Comparison of ENCODE assay signal across 1 cellular context in genomic region chr1:47437518-47438320, GRCh38.
TF ChIP-seq lines count a peak whose summit lies in the region.

Gene FOXD2 (plus strand): TSS chr1:47438044. CDS start chr1:47438136, 92 bp downstream.

TF ChIP-seq in K562, 482 proteins besides CTCF, POLR2A, EP300 and RAD21 (continued from another document and continues in another):
- TF ChIP-seq FOXP4 (CRISPR knock-in tag; IDR thresholded peaks at IDR 0.05; ENCODE audit: borderline replicate concordance), result 0 out of 2 replicates have a peak, but pooled peaks have one; percentile 63
- TF ChIP-seq UBTF (IDR thresholded peaks at IDR 0.05; ENCODE audit: borderline replicate concordance in 1 of 2, low read depth in 2 of 2, low read length in 2 of 2), result 0 out of 4 replicates have a peak, but pooled peaks of 1 of the 2 experiments have one; percentile 85
- TF ChIP-seq ZKSCAN3 (CRISPR knock-in tag; IDR thresholded peaks at IDR 0.05), result no peak
- TF ChIP-seq U2AF2 (optimal IDR thresholded peaks at IDR 0.05; ENCODE audit: low read depth, low read length), result no peak
- TF ChIP-seq RBFOX2 (IDR thresholded peaks at IDR 0.05; ENCODE audit: low read depth, low read length), result peak; percentile 83
- no peak for TF ChIP-seq GTF2F1 (IDR thresholded peaks at IDR 0.05; ENCODE audit: low read depth, low read length)
- TF ChIP-seq ZNF717 (CRISPR knock-in tag; IDR thresholded peaks at IDR 0.05), result no peak
- TF ChIP-seq SAP30 (IDR thresholded peaks at IDR 0.05; ENCODE audit: borderline replicate concordance, insufficient read depth, low read depth, low read length, poor library complexity, severe bottlenecking), result peak; percentile 79
- no peak for TF ChIP-seq HOMEZ (CRISPR knock-in tag; IDR thresholded peaks at IDR 0.05)
- TF ChIP-seq PHF8 (IDR thresholded peaks at IDR 0.05; ENCODE audit: borderline replicate concordance, low read length), result peak; percentile 72; the same call in 1 of the 2 replicates
- TF ChIP-seq TAF7 (tag; IDR thresholded peaks at IDR 0.05), result no peak
- no peak for TF ChIP-seq MTA2 (IDR thresholded peaks at IDR 0.05; ENCODE audit: low read depth)
- TF ChIP-seq PCBP2 (IDR thresholded peaks at IDR 0.05; ENCODE audit: low read depth, low read length, poor library complexity, severe bottlenecking), result no peak
- peak; percentile 64 for TF ChIP-seq TAF1 (IDR thresholded peaks at IDR 0.05; ENCODE audit: control insufficient read depth, extremely low read depth, insufficient read depth, low read length, severe bottlenecking)
- TF ChIP-seq ZNF699 (CRISPR knock-in tag; IDR thresholded peaks at IDR 0.05; ENCODE audit: insufficient replicate concordance), result no peak
- no peak for TF ChIP-seq ZNF444 (CRISPR knock-in tag; IDR thresholded peaks at IDR 0.05)
- 0 out of 2 replicates have a peak, but pooled peaks have one; percentile 48 for TF ChIP-seq TGIF2 (CRISPR knock-in tag; IDR thresholded peaks at IDR 0.05)
- no peak for TF ChIP-seq CCAR2 (IDR thresholded peaks at IDR 0.05; ENCODE audit: low read depth, low read length)
- no peak for TF ChIP-seq CHD2 (IDR thresholded peaks at IDR 0.05; ENCODE audit: low read depth, low read length)
- peak; percentile 75 to 95 for TF ChIP-seq E2F6 (IDR thresholded peaks at IDR 0.05; ENCODE audit: borderline replicate concordance in 1 of 2, extremely low read depth in 1 of 2, insufficient read depth in 1 of 2, insufficient read length in 1 of 2, low read depth in 1 of 2, low read length in 1 of 2, poor library complexity in 1 of 2, severe bottlenecking in 1 of 2)
- peak; percentile 64; the same call in 1 of the 2 replicates for TF ChIP-seq ZBTB40 (IDR thresholded peaks at IDR 0.05)
- no peak for TF ChIP-seq ZBTB40 (CRISPR knock-in tag; IDR thresholded peaks at IDR 0.05)
- TF ChIP-seq SREBF2 (CRISPR knock-in tag; IDR thresholded peaks at IDR 0.05), result no peak
- TF ChIP-seq ATF1 (CRISPR knock-in tag; IDR thresholded peaks at IDR 0.05), result no peak
- peak; percentile 55; the same call in 1 of the 2 replicates for TF ChIP-seq ATF1 (tag; IDR thresholded peaks at IDR 0.05)
- peak; percentile 40 to 50; a peak in 3 of 4 replicates for TF ChIP-seq NRF1 (conservative IDR thresholded peaks at IDR 0.05 in 1 of 2, IDR thresholded peaks at IDR 0.05 in 1 of 2)
- TF ChIP-seq ZNF134 (CRISPR knock-in tag; conservative IDR thresholded peaks at IDR 0.05), result no peak
- peak; percentile 37 for TF ChIP-seq FIP1L1 (IDR thresholded peaks at IDR 0.05; ENCODE audit: low read depth, low read length, poor library complexity, severe bottlenecking)
- peak; percentile 29 for TF ChIP-seq CREM (IDR thresholded peaks at IDR 0.05; ENCODE audit: low read depth)
- no peak for TF ChIP-seq ZNF175 (CRISPR knock-in tag; IDR thresholded peaks at IDR 0.05; ENCODE audit: low read depth)
- peak in 1 of 2 experiments; percentile 75; a peak in 3 of 4 replicates for TF ChIP-seq MNT (conservative IDR thresholded peaks at IDR 0.05)
- no peak for TF ChIP-seq HMBOX1 (IDR thresholded peaks at IDR 0.05)
- 0 out of 2 replicates have a peak, but pooled peaks have one; percentile 20 for TF ChIP-seq RBM34 (IDR thresholded peaks at IDR 0.05; ENCODE audit: borderline replicate concordance, insufficient read depth, low read length)
- TF ChIP-seq GMEB1 (CRISPR knock-in tag; IDR thresholded peaks at IDR 0.05), result 0 out of 2 replicates have a peak, but pooled peaks have one; percentile 44
- TF ChIP-seq MYBL2 (IDR thresholded peaks at IDR 0.05; ENCODE audit: low read depth), result no peak
- TF ChIP-seq MYBL2 (CRISPR knock-in tag; IDR thresholded peaks at IDR 0.05; ENCODE audit: borderline replicate concordance), result no peak
- TF ChIP-seq NR2C1 (IDR thresholded peaks at IDR 0.05), result no peak
- no peak for TF ChIP-seq NR2C1 (tag; IDR thresholded peaks at IDR 0.05)
- TF ChIP-seq MBD2 (IDR thresholded peaks at IDR 0.05; ENCODE audit: borderline replicate concordance, low read depth), result peak; percentile 60; the same call in 1 of the 2 replicates
- TF ChIP-seq ZNF561 (CRISPR knock-in tag; conservative IDR thresholded peaks at IDR 0.05), result no peak
